In the genomic region with DNA sequence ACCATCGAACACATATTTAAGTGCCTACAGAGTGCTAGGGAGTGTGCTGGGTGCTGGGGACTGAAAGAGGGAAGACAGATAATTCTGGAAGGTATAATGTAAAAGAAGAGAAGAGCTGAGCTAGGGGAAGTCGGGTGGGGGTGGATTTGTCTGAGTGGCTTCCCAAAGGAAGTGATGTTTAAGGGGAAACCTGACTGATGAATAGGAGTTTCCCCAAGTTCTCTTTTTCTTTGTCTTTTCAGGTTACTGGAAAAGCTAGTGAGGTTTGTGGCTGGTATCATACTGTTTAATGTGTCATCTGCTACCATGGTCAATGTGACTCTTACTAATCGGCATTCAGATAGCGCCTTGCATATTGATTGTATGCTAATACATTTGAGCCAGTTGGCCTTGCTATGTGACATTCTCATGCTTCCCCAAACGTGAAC, we compare ENCODE assay signal across 9 cellular contexts.
A peak's percentile ranks its signal among the peaks of the same experiment; 100 is the strongest.
DNase-seq lines count a peak whose midpoint lies in the region; ATAC-seq, FAIRE-seq and TF ChIP-seq lines count a peak whose summit lies in the region.
"Had no signal": no experiment of that assay in that cellular context is flagged by ENCODE, and none has a peak within 500 bp of the region (broad histone marks: within the 10 kb centered on the region; RNA-seq: fewer than 3 reads in every experiment).

No MANE protein-coding gene starts in this region.

- SMC1A ChIA-PET in GM12878 (lab: Charles Lee; ENCODE audit: uncharacterized antibody, unreplicated experiment) = interaction anchor here (0.9 to 2.7 kb wide), 28 partner anchors 8 to 313 kb away, joined by 3 to 32 read pairs (median 4); a partner anchor contains a TSS

- H3K27me3 ChIP-seq in left ventricle myocardium inferior (ENCODE audit: low read depth) (no peaks in the 10 kb centered on the region), GM12878 (replicated peaks in 1 of 2; ENCODE audit: control insufficient read depth in 2 of 2, insufficient read depth in 2 of 2, low read length in 1 of 2) (no peaks in the 10 kb centered on the region)

- FAIRE-seq in GM12878 (lab: Jason Lieb, UNC) = no peak

- H3K4me2 ChIP-seq in GM12878 (ENCODE audit: control insufficient read depth, insufficient read depth) = peak overlapping the region; percentile 65

- H2AFZ ChIP-seq in GM12878 (ENCODE audit: control insufficient read depth, low read depth, low read length) = no peak overlapping the region

- intact Hi-C loops in left ventricle myocardium inferior (cut with micrococcal nuclease) = no loop called here
- intact Hi-C loops in left ventricle myocardium superior (cut with micrococcal nuclease) = no loop called here
- intact Hi-C loops in GM12878 (cut with micrococcal nuclease; ENCODE audit: unreplicated experiment) = loop anchor here (1.0 to 5.0 kb wide), 4 partner anchors 63 to 317 kb away; a partner anchor contains a TSS

- ATAC-seq in left ventricle myocardium superior (no peak), HG03066 (IDR thresholded peaks at IDR 0.05; ENCODE audit: low read depth, unreplicated experiment) (peak; percentile 75), GM12878 (peak; percentile 93)

- TF ChIP-seq EP300 in GM12878 (IDR thresholded peaks at IDR 0.05; ENCODE audit: borderline replicate concordance in 1 of 2, control insufficient read depth in 1 of 2, low read depth in 2 of 2, low read length in 2 of 2) = peak; percentile 17 to 36; a peak in 1 of 4 replicates

- no peak for TF ChIP-seq RAD21 in GM12878 (IDR thresholded peaks at IDR 0.05; ENCODE audit: insufficient read depth, low read depth, low read length)

- H3K79me2 ChIP-seq in GM12878 (ENCODE audit: control insufficient read depth, insufficient read depth, low read length) = no peaks in the 10 kb centered on the region; the same call in 1 of the 2 replicates

- POLR2A ChIA-PET in GM12878 (lab: Charles Lee) = interaction anchor here (0.6 to 1.9 kb wide), 9 partner anchors 10 to 314 kb away, joined by 3 to 6 read pairs (median 3); a partner anchor contains a TSS

- TF ChIP-seq CTCF in left ventricle myocardium inferior (IDR thresholded peaks at IDR 0.05; ENCODE audit: borderline replicate concordance) = no peak
- no peak for TF ChIP-seq CTCF in GM12878 (IDR thresholded peaks at IDR 0.05 in 2 of 3, conservative IDR thresholded peaks at IDR 0.05 in 1 of 3; ENCODE audit: control insufficient read depth in 2 of 3, extremely low read depth in 1 of 3, insufficient read depth in 1 of 3, low read depth in 3 of 3, low read length in 3 of 3)

- 0% methylated on average over 5 of the region's 5 CpGs for WGBS in GM12878 (ENCODE audit: insufficient coverage, insufficient replicate concordance, low lambda C conversion rate, missing lambda C conversion rate)

- CTCF ChIA-PET in GM12878 (lab: Yijun Ruan, JAX) = interaction anchor here (0.9 to 3.1 kb wide), 13 partner anchors 10 to 319 kb away, joined by 3 to 26 read pairs (median 6); a partner anchor contains a TSS

- H3K27ac ChIP-seq in left ventricle myocardium inferior (replicated peaks) (peak overlapping the region; percentile 61), GM12878 (ENCODE audit: control insufficient read depth, insufficient read depth) (peak overlapping the region; percentile 62)

- BruUV-seq in GM12878 (replicated peaks; lab: Mats Ljungman, UMichigan) = no TSS peak

- H3K4me1 ChIP-seq in left ventricle myocardium inferior = peaks cover 25% of the 10 kb centered on the region
- peaks cover 27% of the 10 kb centered on the region for H3K4me1 ChIP-seq in GM12878 (ENCODE audit: control insufficient read depth, insufficient read depth, low read length)

- DNase-seq in left ventricle myocardium inferior (no peak), left ventricle myocardium superior (no peak), GM12878 (ENCODE audit: low read depth, low spot score) (peak; percentile 74), DMS153 (lab: John Stamatoyannopoulos, UW) (no peak), ureter (ENCODE audit: low spot score) (no peak), cerebellum (ENCODE audit: low spot score) (no peak), GM19240 (ENCODE audit: insufficient read length, low spot score) (no peak)
- DNase-seq: NCI-H526 treated with DMSO at 0.1 percent for 48 hours had no signal

- no peak overlapping the region for H3K9ac ChIP-seq in GM12878 (ENCODE audit: control insufficient read depth, insufficient read depth, low read length)

- RAD21 ChIA-PET in GM12878 (lab: Charles Lee; ENCODE audit: unreplicated experiment) = interaction anchor here (0.9 to 4.6 kb wide), 21 partner anchors 11 to 314 kb away, joined by 3 to 59 read pairs (median 5); a partner anchor contains a TSS

- no peaks in the 10 kb centered on the region for H4K20me1 ChIP-seq in GM12878 (ENCODE audit: control insufficient read depth, insufficient read depth)

- no peaks in the 10 kb centered on the region for H3K36me3 ChIP-seq in left ventricle myocardium inferior
- peaks cover 0 to 3% of the 10 kb centered on the region in 2 experiments; a peak in 2 of 4 replicates for H3K36me3 ChIP-seq in GM12878 (ENCODE audit: control insufficient read depth in 2 of 2, insufficient read depth in 2 of 2, low read length in 1 of 2)

- no peak for TF ChIP-seq POLR2A in GM12878 (IDR thresholded peaks at IDR 0.05; ENCODE audit: low read depth, low read length)

- no peak overlapping the region for H3K4me3 ChIP-seq in left ventricle myocardium inferior
- H3K4me3 ChIP-seq in GM12878 = 0 out of 2 replicates have a peak overlapping the region, but pooled peaks have one; percentile 30

- in situ Hi-C loops in GM12878 (cut with MboI) = no loop called here

- H3K9me3 ChIP-seq in left ventricle myocardium inferior (replicated peaks) = no peaks in the 10 kb centered on the region
- H3K9me3 ChIP-seq in GM12878 (replicated peaks; ENCODE audit: control insufficient read depth, insufficient read depth, low read length) = no peaks in the 10 kb centered on the region

TF ChIP-seq in GM12878, 131 proteins besides CTCF, POLR2A, EP300 and RAD21 (continues in another document):
- TF ChIP-seq ZNF274 (IDR thresholded peaks at IDR 0.05; ENCODE audit: insufficient read depth, insufficient read length) (no peak), NFYA (IDR thresholded peaks at IDR 0.05; ENCODE audit: borderline replicate concordance, low read depth, low read length) (no peak), CREM (IDR thresholded peaks at IDR 0.05; ENCODE audit: low read depth) (0 out of 2 replicates have a peak, but pooled peaks have one; percentile 52), TBL1XR1 (IDR thresholded peaks at IDR 0.05; ENCODE audit: low read depth, low read length) (peak; percentile 51; the same call in 1 of the 2 replicates), NRF1 (conservative IDR thresholded peaks at IDR 0.05; ENCODE audit: low read depth, low read length) (no peak), ATF7 (IDR thresholded peaks at IDR 0.05; ENCODE audit: low read depth) (peak; percentile 45; the same call in 1 of the 2 replicates), IKZF2 (IDR thresholded peaks at IDR 0.05) (peak; percentile 77 to 79), SMAD5 (IDR thresholded peaks at IDR 0.05; ENCODE audit: low read depth) (no peak), CEBPB (IDR thresholded peaks at IDR 0.05; ENCODE audit: borderline replicate concordance in 1 of 2, low read depth in 2 of 2, low read length in 2 of 2) (no peak), RB1 (IDR thresholded peaks at IDR 0.05; ENCODE audit: borderline replicate concordance) (no peak)
- TF ChIP-seq, protein P1, sequence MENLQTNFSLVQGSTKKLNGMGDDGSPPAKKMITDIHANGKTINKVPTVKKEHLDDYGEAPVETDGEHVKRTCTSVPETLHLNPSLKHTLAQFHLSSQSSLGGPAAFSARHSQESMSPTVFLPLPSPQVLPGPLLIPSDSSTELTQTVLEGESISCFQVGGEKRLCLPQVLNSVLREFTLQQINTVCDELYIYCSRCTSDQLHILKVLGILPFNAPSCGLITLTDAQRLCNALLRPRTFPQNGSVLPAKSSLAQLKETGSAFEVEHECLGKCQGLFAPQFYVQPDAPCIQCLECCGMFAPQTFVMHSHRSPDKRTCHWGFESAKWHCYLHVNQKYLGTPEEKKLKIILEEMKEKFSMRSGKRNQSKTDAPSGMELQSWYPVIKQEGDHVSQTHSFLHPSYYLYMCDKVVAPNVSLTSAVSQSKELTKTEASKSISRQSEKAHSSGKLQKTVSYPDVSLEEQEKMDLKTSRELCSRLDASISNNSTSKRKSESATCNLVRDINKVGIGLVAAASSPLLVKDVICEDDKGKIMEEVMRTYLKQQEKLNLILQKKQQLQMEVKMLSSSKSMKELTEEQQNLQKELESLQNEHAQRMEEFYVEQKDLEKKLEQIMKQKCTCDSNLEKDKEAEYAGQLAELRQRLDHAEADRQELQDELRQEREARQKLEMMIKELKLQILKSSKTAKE (IDR thresholded peaks at IDR 0.05; ENCODE audit: low read depth, poor library complexity, severe bottlenecking) = peak; percentile 15
- TF ChIP-seq, protein P2, sequence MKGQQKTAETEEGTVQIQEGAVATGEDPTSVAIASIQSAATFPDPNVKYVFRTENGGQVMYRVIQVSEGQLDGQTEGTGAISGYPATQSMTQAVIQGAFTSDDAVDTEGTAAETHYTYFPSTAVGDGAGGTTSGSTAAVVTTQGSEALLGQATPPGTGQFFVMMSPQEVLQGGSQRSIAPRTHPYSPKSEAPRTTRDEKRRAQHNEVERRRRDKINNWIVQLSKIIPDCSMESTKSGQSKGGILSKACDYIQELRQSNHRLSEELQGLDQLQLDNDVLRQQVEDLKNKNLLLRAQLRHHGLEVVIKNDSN (IDR thresholded peaks at IDR 0.05; ENCODE audit: borderline replicate concordance, extremely low read length, insufficient read depth, low read depth, low read length) = no peak
- TF ChIP-seq, protein P3, sequence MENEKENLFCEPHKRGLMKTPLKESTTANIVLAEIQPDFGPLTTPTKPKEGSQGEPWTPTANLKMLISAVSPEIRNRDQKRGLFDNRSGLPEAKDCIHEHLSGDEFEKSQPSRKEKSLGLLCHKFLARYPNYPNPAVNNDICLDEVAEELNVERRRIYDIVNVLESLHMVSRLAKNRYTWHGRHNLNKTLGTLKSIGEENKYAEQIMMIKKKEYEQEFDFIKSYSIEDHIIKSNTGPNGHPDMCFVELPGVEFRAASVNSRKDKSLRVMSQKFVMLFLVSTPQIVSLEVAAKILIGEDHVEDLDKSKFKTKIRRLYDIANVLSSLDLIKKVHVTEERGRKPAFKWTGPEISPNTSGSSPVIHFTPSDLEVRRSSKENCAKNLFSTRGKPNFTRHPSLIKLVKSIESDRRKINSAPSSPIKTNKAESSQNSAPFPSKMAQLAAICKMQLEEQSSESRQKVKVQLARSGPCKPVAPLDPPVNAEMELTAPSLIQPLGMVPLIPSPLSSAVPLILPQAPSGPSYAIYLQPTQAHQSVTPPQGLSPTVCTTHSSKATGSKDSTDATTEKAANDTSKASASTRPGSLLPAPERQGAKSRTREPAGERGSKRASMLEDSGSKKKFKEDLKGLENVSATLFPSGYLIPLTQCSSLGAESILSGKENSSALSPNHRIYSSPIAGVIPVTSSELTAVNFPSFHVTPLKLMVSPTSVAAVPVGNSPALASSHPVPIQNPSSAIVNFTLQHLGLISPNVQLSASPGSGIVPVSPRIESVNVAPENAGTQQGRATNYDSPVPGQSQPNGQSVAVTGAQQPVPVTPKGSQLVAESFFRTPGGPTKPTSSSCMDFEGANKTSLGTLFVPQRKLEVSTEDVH (IDR thresholded peaks at IDR 0.05; ENCODE audit: low read depth, partially characterized antibody) = no peak
